ENCODE assay signal across 9 cellular contexts in genomic region chr19:51593138-51593890, GRCh38. TPM values are rescaled to one million over a fixed set of nuclear protein-coding genes. Genes with fewer than 3 reads are reported as not detected.
DNase-seq lines count a peak whose midpoint lies in the region; ATAC-seq and TF ChIP-seq lines count a peak whose summit lies in the region.
"Had no signal": no experiment of that assay in that cellular context is flagged by ENCODE, and none has a peak within 500 bp of the region (broad histone marks: within the 10 kb centered on the region; RNA-seq: fewer than 3 reads in every experiment).

No MANE protein-coding gene starts in this region.

- no peak for ATAC-seq in T-cell (replicated peaks in 1 of 4)
- no peak for ATAC-seq in gastroesophageal sphincter
- ATAC-seq in HG03342 (IDR thresholded peaks at IDR 0.05; ENCODE audit: unreplicated experiment) = no peak

- DNase-seq in HAP-1 (ENCODE audit: low spot score in 2 of 2) (no peak), T-cell (no peak), SIG-M5 treated with dmso at 0.1 percent for 504 hours (lab: John Stamatoyannopoulos, UW; ENCODE audit: unreplicated experiment) (no peak), germinal center (ENCODE audit: low spot score) (no peak), SW 1271 (lab: John Stamatoyannopoulos, UW) (no peak)

- peaks cover 19 to 21% of the 10 kb centered on the region in 2 donors for H3K27me3 Mint-ChIP-seq in T-cell

- no peak for TF ChIP-seq CTCF in gastroesophageal sphincter (IDR thresholded peaks at IDR 0.05)

- H3K4me1 ChIP-seq in HAP-1 (peaks cover 4% of the 10 kb centered on the region; the same call in 1 of the 2 replicates), gastroesophageal sphincter (peaks cover 0 to 22% (median 7%) of the 10 kb centered on the region in 3 donors)

- in situ Hi-C loops in HAP-1 (cut with MboI; ENCODE audit: low sequenced_read_pairs) = no loop called here

- CTCF ChIA-PET in T-cell (lab: Charles Lee) = no interaction called here

- TF ChIP-seq EP300 in gastroesophageal sphincter (IDR thresholded peaks at IDR 0.05) = no peak

- peaks cover 5 to 15% (median 11%) of the 10 kb centered on the region in 3 donors for H3K9me3 Mint-ChIP-seq in T-cell

- peaks cover 23 to 26% (median 23%) of the 10 kb centered on the region in 3 donors for H3K4me1 Mint-ChIP-seq in T-cell

- H3K36me3 ChIP-seq in HAP-1 (replicated peaks) (no peaks in the 10 kb centered on the region), gastroesophageal sphincter (peaks cover 0 to 1% of the 10 kb centered on the region in 2 donors)

- no peak for TF ChIP-seq POLR2A in gastroesophageal sphincter (IDR thresholded peaks at IDR 0.05)

- H3K36me3 Mint-ChIP-seq in T-cell = peaks cover 11% of the 10 kb centered on the region

- no peak overlapping the region for H3K27ac Mint-ChIP-seq in T-cell

- H3K27ac ChIP-seq in gastroesophageal sphincter (peak overlapping the region in 1 of 4 donors; percentile 62), skin epidermis (peak overlapping the region in 7 of 21 experiments; percentile 14 to 73 (median 61))

- H3K4me3 ChIP-seq in HAP-1 (peak overlapping the region; percentile 35), gastroesophageal sphincter (peak overlapping the region; percentile 56 to 65), skin epidermis (peak overlapping the region; percentile 33 to 59 (median 45))

- POLR2A ChIA-PET in T-cell (lab: Charles Lee) = no interaction called here

- H3K27me3 ChIP-seq in HAP-1 (ENCODE audit: low read depth) (no peaks in the 10 kb centered on the region), gastroesophageal sphincter (peaks cover 16% of the 10 kb centered on the region)

- WGBS in gastroesophageal sphincter (ENCODE audit: low coverage in 1 of 2), 2 donors = 11 to 35% methylated on average over 6 to 7 of the region's 10 CpGs

- H3K9me3 ChIP-seq in HAP-1 (peaks cover under 1% of the 10 kb centered on the region; the same call in 1 of the 2 replicates), gastroesophageal sphincter (peaks cover 0 to 2% (median 0%) of the 10 kb centered on the region in 3 donors)

- H3K4me3 Mint-ChIP-seq in T-cell = peak overlapping the region; percentile 90 to 93 (median 91)

RNA-seq across cellular contexts. Expression of gene ZNF175, which starts 22.2 kb away (rescaled TPM):
- total RNA-seq in T-cell = 10 to 100 TPM in 3 of 5 donors, 1 to 10 TPM in 2; 6.7 to 16.8 (median 12.3) TPM
- total RNA-seq in gastroesophageal sphincter = 10 to 100 TPM in 1 of 4 donors, 1 to 10 TPM in 3; 6.5 to 12.8 (median 7.3) TPM

RNA-seq across cellular contexts. Expression of gene SIGLEC5, which starts 36.9 kb away (rescaled TPM):
- under 1 TPM in 2 of 5 donors, not detected in 3; 0.16 to 0.26 TPM for total RNA-seq in T-cell
- under 1 TPM in 2 of 4 donors, not detected in 2; 0.67 to 0.94 TPM for total RNA-seq in gastroesophageal sphincter
- total RNA-seq: NCI-H460 had no signal

RNA-seq across cellular contexts. Expression of gene SIGLEC14, which starts 53.3 kb away (rescaled TPM):
- total RNA-seq in T-cell (1 to 10 TPM in 1 of 5 donors, under 1 TPM in 2, not detected in 2; 0.68 to 1.1 (median 0.93) TPM), gastroesophageal sphincter (1 to 10 TPM in 2 of 4 donors, under 1 TPM in 1, not detected in 1; 0.73 to 8.6 (median 1.4) TPM)
- total RNA-seq: NCI-H460 had no signal
